19 cellular contexts compared by ENCODE assay signal in the genomic region with DNA sequence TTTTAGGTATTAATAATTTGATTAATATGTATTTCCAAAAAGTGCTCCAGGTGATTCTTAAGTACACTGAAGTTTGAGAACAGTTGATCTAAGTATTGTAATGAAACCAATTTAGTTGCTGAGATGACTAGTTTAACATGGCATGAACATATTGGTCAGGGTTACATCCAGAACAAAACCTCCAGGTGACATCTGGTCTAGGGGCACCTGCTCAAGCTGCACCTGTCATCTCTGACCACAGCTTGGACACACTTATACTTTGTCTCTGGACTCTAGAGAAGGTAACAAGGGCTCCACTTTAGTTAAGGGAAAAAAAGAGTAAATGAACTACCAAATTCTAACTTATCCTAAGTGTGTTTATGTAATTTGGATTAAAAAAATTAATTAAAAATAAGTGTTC.
"Had no signal": no experiment of that assay in that cellular context is flagged by ENCODE, and none has a peak within 500 bp of the region (broad histone marks: within the 10 kb centered on the region; RNA-seq: fewer than 3 reads in every experiment).

No MANE protein-coding gene starts in this region.

- H3K27ac ChIP-seq: esophagus muscularis mucosa, gastroesophageal sphincter, heart left ventricle, left ventricle myocardium inferior, ovary, psoas muscle, skin epidermis, suprapubic skin, transverse colon, vagina had no signal

- H3K4me3 ChIP-seq: esophagus muscularis mucosa, gastroesophageal sphincter, heart left ventricle, left ventricle myocardium inferior, ovary, psoas muscle, skin epidermis, suprapubic skin, transverse colon, vagina had no signal

- ATAC-seq: activated naive CD4-positive, alpha-beta T cell treated with anti-CD3 and anti-CD28 coated beads, Interleukin-2, amount 50 U/mL, for 72 hours; gastroesophageal sphincter; heart left ventricle; psoas muscle; right cardiac atrium; stimulated activated naive CD8-positive, alpha-beta T cell treated with anti-CD3 and anti-CD28 coated beads, Interleukin-15, amount 100 ng/mL, for 72 hours had no signal

- DNase-seq: activated CD4-positive, alpha-beta T cell treated with anti-CD3 and anti-CD28 coated beads, Interleukin-2, amount 50 U/mL, for 48 hours; activated gamma-delta T cell treated with Interleukin-2 at 50 U/mL for 16 hours; amniotic stem cell; effector CD8-positive, alpha-beta T cell; heart left ventricle; kidney glomerular epithelial cell; left ventricle myocardium inferior; ovary; psoas muscle; right cardiac atrium; stimulated activated naive CD8-positive, alpha-beta T cell treated with anti-CD3 and anti-CD28 coated beads, Interleukin-15, amount 100 ng/mL, for 72 hours; transverse colon had no signal

- H3K4me3 Mint-ChIP-seq: dendritic cell treated with granulocyte-macrophage colony-stimulating factor and Interleukin-4, amounts not matched to agents 40 ng/mL and 50 ng/mL, for 4 days; stimulated activated naive CD8-positive, alpha-beta T cell treated with anti-CD3 and anti-CD28 coated beads, Interleukin-15, amount 100 ng/mL, for 72 hours had no signal

- H3K27ac Mint-ChIP-seq: activated naive CD4-positive, alpha-beta T cell treated with anti-CD3 and anti-CD28 coated beads, Interleukin-2, amount 50 U/mL, for 72 hours; dendritic cell treated with granulocyte-macrophage colony-stimulating factor and Interleukin-4, amounts not matched to agents 40 ng/mL and 50 ng/mL, for 4 days; stimulated activated naive CD8-positive, alpha-beta T cell treated with anti-CD3 and anti-CD28 coated beads, Interleukin-15, amount 100 ng/mL, for 72 hours had no signal

- H3K27me3 Mint-ChIP-seq: dendritic cell treated with granulocyte-macrophage colony-stimulating factor and Interleukin-4, amounts not matched to agents 40 ng/mL and 50 ng/mL, for 4 days; stimulated activated naive CD8-positive, alpha-beta T cell treated with anti-CD3 and anti-CD28 coated beads, Interleukin-15, amount 100 ng/mL, for 72 hours had no signal
